Comparison of ENCODE assay signal across 18 cellular contexts in the genomic region with DNA sequence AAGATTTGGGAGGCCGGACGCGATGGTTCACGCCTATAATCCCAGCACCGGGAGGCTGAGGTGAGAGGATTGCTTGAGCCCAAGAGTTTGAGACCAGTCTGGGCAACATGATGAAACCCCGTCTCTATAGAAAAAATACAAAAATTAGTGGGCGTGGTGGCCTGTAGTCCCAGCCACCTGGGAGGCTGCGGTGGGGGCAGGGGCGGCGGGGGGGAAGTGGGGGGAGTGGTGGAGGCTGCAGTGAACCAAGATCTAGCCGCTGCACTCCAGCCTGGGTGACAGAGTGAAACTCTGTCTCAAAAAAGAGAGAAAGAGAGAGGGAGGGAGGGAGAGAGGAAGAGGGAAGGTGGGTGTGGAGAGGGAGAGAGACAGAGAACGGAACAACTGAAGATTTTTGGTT. TPM values are rescaled to one million over a fixed set of nuclear protein-coding genes. Genes with fewer than 3 reads are reported as not detected.
A peak's percentile ranks its signal among the peaks of the same experiment; 100 is the strongest.
DNase-seq lines count a peak whose midpoint lies in the region; ATAC-seq and TF ChIP-seq lines count a peak whose summit lies in the region.
"Had no signal": no experiment of that assay in that cellular context is flagged by ENCODE, and none has a peak within 500 bp of the region (broad histone marks: within the 10 kb centered on the region; RNA-seq: fewer than 3 reads in every experiment).

No MANE protein-coding gene starts in this region.

- peaks cover 81% of the 10 kb centered on the region for H3K4me1 ChIP-seq in BLaER1
- H3K4me1 ChIP-seq in gastroesophageal sphincter: peaks cover 0 to 22% (median 3%) of the 10 kb centered on the region in 3 donors
- no peaks in the 10 kb centered on the region for H3K4me1 ChIP-seq in smooth muscle cell (ENCODE audit: low read depth)
- H3K4me1 ChIP-seq: parathyroid adenoma had no signal

- no peak for ATAC-seq in gastroesophageal sphincter

- CTCF ChIA-PET in RWPE1 (lab: Yijun Ruan, JAX): interaction anchor here (0.6 to 2.2 kb wide), 2 partner anchors 22 to 248 kb away, joined by 3 to 8 read pairs; no protein-coding TSS in a partner anchor
- CTCF ChIA-PET in activated naive CD4-positive, alpha-beta T cell treated with anti-CD3 and anti-CD28 coated beads, Interleukin-2, amount 10 ng/mL, durations not matched to agents 7 days and 5 days (lab: Charles Lee): interaction anchor here (1.0 to 1.4 kb wide), 3 partner anchors 11 to 240 kb away, joined by 3 to 5 read pairs (median 3); no protein-coding TSS in a partner anchor

- 17 to 42% methylated on average over 1 to 10 of the region's 12 CpGs for WGBS in gastroesophageal sphincter (ENCODE audit: low coverage in 1 of 2), 2 donors
- 89% methylated on average over 10 of the region's 12 CpGs for WGBS in smooth muscle cell (ENCODE audit: low lambda C conversion rate)

- H4K20me1 ChIP-seq in BLaER1 (peaks cover 27% of the 10 kb centered on the region; the same call in 1 of the 2 replicates), smooth muscle cell (ENCODE audit: low read depth) (no peaks in the 10 kb centered on the region)

- H3K36me3 Mint-ChIP-seq in activated naive CD4-positive, alpha-beta T cell treated with anti-CD3 and anti-CD28 coated beads, Interleukin-2, amount 10 ng/mL, durations not matched to agents 7 days and 5 days: no peaks in the 10 kb centered on the region

- TF ChIP-seq CTCF in RWPE1 (conservative IDR thresholded peaks at IDR 0.05; ENCODE audit: low read depth) (no peak), gastroesophageal sphincter (IDR thresholded peaks at IDR 0.05) (no peak), smooth muscle cell (IDR thresholded peaks at IDR 0.05; ENCODE audit: borderline replicate concordance, insufficient read depth, poor library complexity, severe bottlenecking) (no peak)

- no peak overlapping the region for H2AFZ ChIP-seq in smooth muscle cell (ENCODE audit: low read depth)
- H2AFZ ChIP-seq: parathyroid adenoma had no signal

- POLR2A ChIA-PET in RWPE1 (lab: Yijun Ruan, JAX; ENCODE audit: low non-redundant PET): no interaction called here

- peaks cover 18% of the 10 kb centered on the region for H3K27me3 Mint-ChIP-seq in activated naive CD4-positive, alpha-beta T cell treated with anti-CD3 and anti-CD28 coated beads, Interleukin-2, amount 10 ng/mL, durations not matched to agents 7 days and 5 days

- TF ChIP-seq EP300 in gastroesophageal sphincter (IDR thresholded peaks at IDR 0.05): no peak

- H3F3A ChIP-seq in smooth muscle cell (ENCODE audit: low read depth): peaks cover 19% of the 10 kb centered on the region

- TF ChIP-seq POLR2A in gastroesophageal sphincter (IDR thresholded peaks at IDR 0.05): no peak

- no peak overlapping the region for H3K4me3 Mint-ChIP-seq in activated naive CD4-positive, alpha-beta T cell treated with anti-CD3 and anti-CD28 coated beads, Interleukin-2, amount 10 ng/mL, durations not matched to agents 7 days and 5 days
- H3K4me3 Mint-ChIP-seq: H9 had no signal

- H3K9ac ChIP-seq in BLaER1: peak overlapping the region; percentile 15; the same call in 1 of the 2 replicates
- no peak overlapping the region for H3K9ac ChIP-seq in smooth muscle cell (ENCODE audit: low read depth)
- H3K9ac ChIP-seq: parathyroid adenoma had no signal

- peak overlapping the region; percentile 62 for H3K4me2 ChIP-seq in BLaER1
- H3K4me2 ChIP-seq in smooth muscle cell: no peak overlapping the region

- H3K4me3 ChIP-seq in BLaER1 (no peak overlapping the region), gastroesophageal sphincter (no peak overlapping the region), smooth muscle cell (no peak overlapping the region)

- H3K79me2 ChIP-seq in smooth muscle cell (ENCODE audit: low read depth): no peaks in the 10 kb centered on the region
- H3K79me2 ChIP-seq: parathyroid adenoma had no signal

- H3K4me1 Mint-ChIP-seq in activated naive CD4-positive, alpha-beta T cell treated with anti-CD3 and anti-CD28 coated beads, Interleukin-2, amount 10 ng/mL, durations not matched to agents 7 days and 5 days: peaks cover 10% of the 10 kb centered on the region

- no peak overlapping the region for H3K27ac Mint-ChIP-seq in activated naive CD4-positive, alpha-beta T cell treated with anti-CD3 and anti-CD28 coated beads, Interleukin-2, amount 10 ng/mL, durations not matched to agents 7 days and 5 days

- no peaks in the 10 kb centered on the region for H3K9me3 ChIP-seq in BLaER1
- no peaks in the 10 kb centered on the region for H3K9me3 ChIP-seq in gastroesophageal sphincter
- H3K9me3 ChIP-seq in smooth muscle cell (replicated peaks; ENCODE audit: low read depth): no peaks in the 10 kb centered on the region

- DNase-seq in RWPE1 (ENCODE audit: low spot score) (no peak), smooth muscle cell (lab: John Stamatoyannopoulos, UW; ENCODE audit: unreplicated experiment) (no peak), NCI-H524 treated with DMSO at 0.1 percent for 48 hours (lab: John Stamatoyannopoulos, UW) (no peak), kidney glomerular epithelial cell (lab: John Stamatoyannopoulos, UW) (no peak)
- no peak for DNase-seq in activated CD4-positive, alpha-beta T cell treated with anti-CD3 and anti-CD28 coated beads for 4 hours
- DNase-seq in activated naive CD4-positive, alpha-beta T cell treated with anti-CD3 and anti-CD28 coated beads, Interleukin-2, amount 10 ng/mL, durations not matched to agents 7 days and 5 days: no peak
- DNase-seq: activated naive CD4-positive, alpha-beta T cell; activated T-cell treated with anti-CD3 and anti-CD28 coated beads for 4 hours; cortex of kidney; foreskin melanocyte; H9; NCI-H187 treated with DMSO at 0.1 percent for 48 hours; NCI-H345; small intestine; stimulated activated CD8-positive, alpha-beta memory T cell treated with anti-CD3 and anti-CD28 coated beads, Interleukin-4, amount 100 ng/mL, for 48 hours had no signal

- peaks cover 29% of the 10 kb centered on the region for H3K36me3 ChIP-seq in BLaER1
- peaks cover 0 to 28% of the 10 kb centered on the region in 2 donors for H3K36me3 ChIP-seq in gastroesophageal sphincter
- H3K36me3 ChIP-seq in smooth muscle cell (ENCODE audit: low read depth): no peaks in the 10 kb centered on the region

- no peaks in the 10 kb centered on the region for H3K27me3 ChIP-seq in BLaER1
- no peaks in the 10 kb centered on the region for H3K27me3 ChIP-seq in gastroesophageal sphincter
- H3K27me3 ChIP-seq in smooth muscle cell (ENCODE audit: low read depth): no peaks in the 10 kb centered on the region

- H3K9me3 Mint-ChIP-seq in activated naive CD4-positive, alpha-beta T cell treated with anti-CD3 and anti-CD28 coated beads, Interleukin-2, amount 10 ng/mL, durations not matched to agents 7 days and 5 days: no peaks in the 10 kb centered on the region
- H3K9me3 Mint-ChIP-seq: H9 had no signal

- H3K27ac ChIP-seq in BLaER1 (peak overlapping the region; percentile 37; the same call in 1 of the 2 replicates), RWPE1 (peak overlapping the region; percentile 27; the same call in 1 of the 2 replicates), gastroesophageal sphincter (peak overlapping the region in 3 of 4 donors; percentile 58 to 87 (median 78)), smooth muscle cell (ENCODE audit: low read depth) (peak overlapping the region; percentile 60)
- H3K27ac ChIP-seq: parathyroid adenoma had no signal

RNA-seq across cellular contexts. Expression of a gene that starts 4.9 kb away (rescaled TPM):
- total RNA-seq in gastroesophageal sphincter (10 to 100 TPM; 14.7 to 34.9 (median 22.5) TPM), smooth muscle cell (75.5 and 83.2 TPM in 2 replicates)
- polyA plus RNA-seq in smooth muscle cell: 83.0 and 99.6 TPM in 2 replicates

RNA-seq across cellular contexts. Expression of a gene that starts 29.3 kb away (rescaled TPM):
- 100 to 1,000 TPM in 3 of 4 donors, 10 to 100 TPM in 1; 94.0 to 163 (median 124) TPM for total RNA-seq in gastroesophageal sphincter
- total RNA-seq in smooth muscle cell: 201 and 247 TPM in 2 replicates
- polyA plus RNA-seq in smooth muscle cell: 431 and 445 TPM in 2 replicates

Comparison
In these comparisons a context has a peak if more than half of its experiments do, and no peak if none do; other contexts are left out.
1. H3K27ac ChIP-seq: peak in every context shown above with its lines; median percentile 78 in gastroesophageal sphincter; 60 in smooth muscle cell; 37 in BLaER1; 27 in RWPE1.